ENCODE assay signal across 6 cellular contexts in genomic region chr6:31794294-31794865, GRCh38. TPM values are rescaled to one million over a fixed set of nuclear protein-coding genes. Genes with fewer than 3 reads are reported as not detected.
A peak's percentile ranks its signal among the peaks of the same experiment; 100 is the strongest.
DNase-seq lines count a peak whose midpoint lies in the region; ATAC-seq, FAIRE-seq and TF ChIP-seq lines count a peak whose summit lies in the region.

No MANE protein-coding gene starts in this region.

- peaks cover 55% of the 10 kb centered on the region for H3K79me2 ChIP-seq in K562 (ENCODE audit: control insufficient read depth, insufficient read depth, low read length)

- peak overlapping the region; percentile 93 to 99 for H3K9ac ChIP-seq in K562 (ENCODE audit: insufficient read depth in 1 of 2, low read depth in 2 of 2, low read length in 2 of 2)

- DNase-seq in activated naive CD4-positive, alpha-beta T cell treated with anti-CD3 and anti-CD28 coated beads for 36 hours = no peak
- DNase-seq in activated naive CD4-positive, alpha-beta T cell treated with anti-CD3 and anti-CD28 coated beads, Interleukin-2, amount 50 U/mL, for 16 hours = no peak
- peak in 3 of 4 experiments; percentile 19 to 64 (median 49) for DNase-seq in K562 (ENCODE audit: extremely low read depth in 1 of 4, low spot score in 3 of 4)
- DNase-seq in natural killer cell = no peak
- DNase-seq in left lobe of liver (ENCODE audit: low spot score) = no peak

- no peak; a peak in 1 of 4 replicates for TF ChIP-seq RAD21 in K562 (CRISPR knock-in tag; conservative IDR thresholded peaks at IDR 0.05 in 1 of 2, IDR thresholded peaks at IDR 0.05 in 1 of 2)

- peaks cover 71% of the 10 kb centered on the region for H3K36me3 ChIP-seq in K562 (ENCODE audit: control insufficient read depth, insufficient read depth, low read length)

- TF ChIP-seq CTCF in K562 (IDR thresholded peaks at IDR 0.05 in 2 of 3, conservative IDR thresholded peaks at IDR 0.05 in 1 of 3; ENCODE audit: insufficient read depth in 2 of 3, low read depth in 1 of 3, low read length in 3 of 3) (no peak), natural killer cell (IDR thresholded peaks at IDR 0.05) (no peak)

- 2% methylated on average over 7 of the region's 7 CpGs for WGBS in K562 (ENCODE audit: insufficient coverage, low coverage, missing lambda C conversion rate)

- TF ChIP-seq POLR2A in K562 (conservative IDR thresholded peaks at IDR 0.05) = no peak

- peak overlapping the region; percentile 97 for H3K27ac ChIP-seq in K562 (ENCODE audit: extremely low read depth, low read depth, low read length)

- no TSS peak for BruUV-seq in K562 (replicated peaks; lab: Mats Ljungman, UMichigan)

- in situ Hi-C loops in K562 (cut with MboI) = no loop called here

- no peaks in the 10 kb centered on the region for H3K27me3 Mint-ChIP-seq in activated naive CD4-positive, alpha-beta T cell treated with anti-CD3 and anti-CD28 coated beads for 36 hours (ENCODE audit: low read depth)
- H3K27me3 Mint-ChIP-seq in natural killer cell (ENCODE audit: low read depth in 2 of 2) = no peaks in the 10 kb centered on the region

- no peaks in the 10 kb centered on the region for H3K9me3 ChIP-seq in K562 (replicated peaks; ENCODE audit: control insufficient read depth, insufficient read depth, low read depth, low read length)

- H3K27me3 ChIP-seq in K562 (ENCODE audit: control insufficient read depth in 2 of 2, insufficient read depth in 2 of 2, low read length in 2 of 2) = no peaks in the 10 kb centered on the region

- peak overlapping the region; percentile 83 for H3K27ac Mint-ChIP-seq in activated naive CD4-positive, alpha-beta T cell treated with anti-CD3 and anti-CD28 coated beads for 36 hours
- peak overlapping the region; percentile 96 for H3K27ac Mint-ChIP-seq in natural killer cell

- POLR2A ChIA-PET in K562 (lab: Yijun Ruan, JAX) = interaction anchor here (0.6 to 4.3 kb wide), 11 partner anchors 9 to 336 kb away, joined by 3 to 58 read pairs (median 8); partner anchors contain the start of genes BAG6, HSPA1A, HSPA1B and HSPA1L

- peak overlapping the region; percentile 98 for H3K4me2 ChIP-seq in K562 (ENCODE audit: insufficient read depth, low read length)

- no peaks in the 10 kb centered on the region for H3K9me3 Mint-ChIP-seq in activated naive CD4-positive, alpha-beta T cell treated with anti-CD3 and anti-CD28 coated beads for 36 hours
- no peaks in the 10 kb centered on the region for H3K9me3 Mint-ChIP-seq in natural killer cell

- peak overlapping the region; percentile 61 for H3K4me3 ChIP-seq in K562

- peaks cover 17 to 44% of the 10 kb centered on the region in 2 experiments for H3K4me1 ChIP-seq in K562 (replicated peaks in 1 of 2; ENCODE audit: control insufficient read depth in 2 of 2, insufficient read depth in 2 of 2, low read length in 2 of 2)

- peak; percentile 79 for FAIRE-seq in K562 (lab: Jason Lieb, UNC)

- peaks cover 28% of the 10 kb centered on the region for H3K36me3 Mint-ChIP-seq in activated naive CD4-positive, alpha-beta T cell treated with anti-CD3 and anti-CD28 coated beads for 36 hours (ENCODE audit: low read depth)
- peaks cover 7% of the 10 kb centered on the region for H3K36me3 Mint-ChIP-seq in natural killer cell

- peak; percentile 14; the same call in 1 of the 2 replicates for TF ChIP-seq EP300 in K562 (IDR thresholded peaks at IDR 0.05; ENCODE audit: low read length)

- H3K4me1 Mint-ChIP-seq in activated naive CD4-positive, alpha-beta T cell treated with anti-CD3 and anti-CD28 coated beads for 36 hours (ENCODE audit: low read depth) = peaks cover 47% of the 10 kb centered on the region
- peaks cover 30 to 36% of the 10 kb centered on the region in 2 donors for H3K4me1 Mint-ChIP-seq in natural killer cell

- H3K9me1 ChIP-seq in K562 (ENCODE audit: control insufficient read depth, insufficient read depth, low read length) = no peaks in the 10 kb centered on the region

- peak; percentile 19 for ATAC-seq in K562
- no peak for ATAC-seq in natural killer cell
- ATAC-seq in left lobe of liver = no peak
- ATAC-seq in GM18498 (IDR thresholded peaks at IDR 0.05; ENCODE audit: unreplicated experiment) = no peak

- 0 out of 2 replicates have a peak, but pooled peaks cover 3% of the 10 kb centered on the region for H4K20me1 ChIP-seq in K562 (replicated peaks; ENCODE audit: control insufficient read depth, insufficient read depth, low read length)

- CTCF ChIA-PET in activated naive CD4-positive, alpha-beta T cell treated with anti-CD3 and anti-CD28 coated beads for 36 hours (lab: Charles Lee) = interaction anchor here (1.2 kb wide), 1 partner anchor 33 kb away, joined by 3 read pairs; the partner anchor contains the start of gene HSPA1B
- CTCF ChIA-PET in K562 (lab: Yijun Ruan, JAX; ENCODE audit: low intra/inter-chr PET ratio) = interaction anchor here (0.6 to 2.9 kb wide), 3 partner anchors 36 to 128 kb away, joined by 3 to 24 read pairs (median 3); no protein-coding TSS in a partner anchor

- H2AFZ ChIP-seq in K562 (ENCODE audit: low read depth, low read length) = peak overlapping the region; percentile 22

- peak overlapping the region; percentile 99 for H3K4me3 Mint-ChIP-seq in activated naive CD4-positive, alpha-beta T cell treated with anti-CD3 and anti-CD28 coated beads for 36 hours
- H3K4me3 Mint-ChIP-seq in natural killer cell = peak overlapping the region; percentile 22

- intact Hi-C loops in activated naive CD4-positive, alpha-beta T cell treated with anti-CD3 and anti-CD28 coated beads for 36 hours (cut with micrococcal nuclease) = loop anchor here (2.0 kb wide), 2 partner anchors 66 to 68 kb away; partner anchors contain the start of genes DDAH2 and NEU1
- intact Hi-C loops in K562 (cut with micrococcal nuclease) = loop anchor here (2.0 kb wide), 3 partner anchors 18 to 60 kb away; partner anchors contain the start of genes HSPA1A, HSPA1L and VWA7
- intact Hi-C loops in natural killer cell (cut with micrococcal nuclease) = no loop called here

RNA-seq across cellular contexts. Expression of gene VARS1, which starts 1.2 kb away (rescaled TPM):
- total RNA-seq in activated naive CD4-positive, alpha-beta T cell treated with anti-CD3 and anti-CD28 coated beads for 36 hours = 100 to 1,000 TPM; 157 to 161 TPM
- total RNA-seq in K562 (2011; cell fraction: chromatin; rRNA removed; ENCODE audit: low replicate concordance) = 246 and 727 TPM in 2 replicates
- total RNA-seq in K562 (2011; cell fraction: nucleolus; rRNA removed) = 447 and 517 TPM in 2 replicates
- total RNA-seq in K562 (2011; cell fraction: nucleoplasm; rRNA removed) = 263 and 281 TPM in 2 replicates
- 155 and 210 TPM in 2 replicates for total RNA-seq in K562 (2014; rRNA removed)
- total RNA-seq in K562 (2014; rRNA removed; fragmentation: Illumina TruSeq; extraction: Trizol) = 187 and 202 TPM in 2 replicates
- total RNA-seq in K562 (2015; rRNA removed; fragmentation: Illumina TruSeq; extraction: Trizol) = 128 and 130 TPM in 2 replicates
- total RNA-seq in K562 (2021) = 484 and 488 TPM in 2 replicates
- polyA plus RNA-seq in K562 (2011; rRNA removed) = 37.9 and 95.1 TPM in 2 replicates
- 43.0 and 64.6 TPM in 2 replicates for polyA plus RNA-seq in K562 (2011; cell fraction: cytosol; rRNA removed)
- 313 and 459 TPM in 2 replicates for polyA plus RNA-seq in K562 (2011; cell fraction: nucleus; rRNA removed)
- polyA plus RNA-seq in K562 (2012) = 232 and 255 TPM in 2 replicates
- 282 and 332 TPM in 2 replicates for polyA plus RNA-seq in K562 (2014; fragmentation: Illumina TruSeq; extraction: Trizol)
- polyA plus RNA-seq in K562 (2014; fragmentation: Nextera tagmentation; extraction: Ambion mirVana) = 10 to 100 TPM in 1 of 2 experiments, 1 to 10 TPM in 1; 2.9 to 10.4 TPM
- polyA plus RNA-seq in K562 (2014; rRNA removed) = 128 and 129 TPM in 2 replicates
- 80.3 and 127 TPM in 2 replicates for polyA minus RNA-seq in K562 (2011; rRNA and poly(A)+ RNA removed)
- 209 and 273 TPM in 2 replicates for polyA minus RNA-seq in K562 (2011; cell fraction: cytosol; rRNA and poly(A)+ RNA removed)
- 119 and 142 TPM in 2 replicates for polyA minus RNA-seq in K562 (2011; cell fraction: nucleus; rRNA and poly(A)+ RNA removed)
- total RNA-seq in natural killer cell = 10 to 100 TPM; 45.2 to 58.6 (median 49.2) TPM
- 52.6 TPM for total RNA-seq in left lobe of liver

RNA-seq across cellular contexts. Expression of gene LSM2, which starts 12.4 kb away (rescaled TPM):
- total RNA-seq in activated naive CD4-positive, alpha-beta T cell treated with anti-CD3 and anti-CD28 coated beads for 36 hours = 100 to 1,000 TPM; 172 to 174 TPM
- 30.0 and 54.3 TPM in 2 replicates for total RNA-seq in K562 (2011; cell fraction: chromatin; rRNA removed; ENCODE audit: low replicate concordance)
- total RNA-seq in K562 (2011; cell fraction: nucleolus; rRNA removed) = 63.9 and 68.4 TPM in 2 replicates
- 72.4 and 107 TPM in 2 replicates for total RNA-seq in K562 (2011; cell fraction: nucleoplasm; rRNA removed)
- total RNA-seq in K562 (2014; rRNA removed) (163 and 271 TPM in 2 replicates), K562 (2014; rRNA removed; fragmentation: Illumina TruSeq; extraction: Trizol) (244 and 250 TPM in 2 replicates), K562 (2015; rRNA removed; fragmentation: Illumina TruSeq; extraction: Trizol) (195 and 196 TPM in 2 replicates), K562 (2021) (223 and 232 TPM in 2 replicates), natural killer cell (10 to 100 TPM; 28.1 to 34.9 (median 29.2) TPM), left lobe of liver (9.8 TPM)
- polyA plus RNA-seq in K562 (2011; rRNA removed) (154 and 184 TPM in 2 replicates), K562 (2014; fragmentation: Illumina TruSeq; extraction: Trizol) (223 and 256 TPM in 2 replicates), K562 (2014; fragmentation: Nextera tagmentation; extraction: Ambion mirVana) (100 to 1,000 TPM; 405 to 407 TPM), K562 (2014; rRNA removed) (159 and 218 TPM in 2 replicates)
- polyA plus RNA-seq in K562 (2011; cell fraction: cytosol; rRNA removed) = 318 and 368 TPM in 2 replicates
- 114 and 133 TPM in 2 replicates for polyA plus RNA-seq in K562 (2011; cell fraction: nucleus; rRNA removed)
- 208 and 220 TPM in 2 replicates for polyA plus RNA-seq in K562 (2012)
- polyA minus RNA-seq in K562 (2011; rRNA and poly(A)+ RNA removed) = 135 and 188 TPM in 2 replicates
- polyA minus RNA-seq in K562 (2011; cell fraction: cytosol; rRNA and poly(A)+ RNA removed) = 127 and 129 TPM in 2 replicates
- polyA minus RNA-seq in K562 (2011; cell fraction: nucleus; rRNA and poly(A)+ RNA removed) = 13.7 and 23.7 TPM in 2 replicates

RNA-seq across cellular contexts. Expression of gene VWA7, which starts 17.3 kb away (rescaled TPM):
- total RNA-seq in activated naive CD4-positive, alpha-beta T cell treated with anti-CD3 and anti-CD28 coated beads for 36 hours = under 1 TPM; 0.69 to 0.89 TPM
- total RNA-seq in K562 (2011; cell fraction: chromatin; rRNA removed; ENCODE audit: low replicate concordance) = 12.4 and 19.7 TPM in 2 replicates
- total RNA-seq in K562 (2011; cell fraction: nucleolus; rRNA removed) = 11.3 and 16.5 TPM in 2 replicates
- 10.5 and 14.0 TPM in 2 replicates for total RNA-seq in K562 (2011; cell fraction: nucleoplasm; rRNA removed)
- total RNA-seq in K562 (2014; rRNA removed) (0.65 and 0.68 TPM in 2 replicates), K562 (2014; rRNA removed; fragmentation: Illumina TruSeq; extraction: Trizol) (0.70 and 0.95 TPM in 2 replicates), K562 (2015; rRNA removed; fragmentation: Illumina TruSeq; extraction: Trizol) (0.36 and 0.49 TPM in 2 replicates), K562 (2021) (1.8 and 2.9 TPM in 2 replicates), natural killer cell (1 to 10 TPM; 2.4 to 4.7 (median 3.2) TPM), left lobe of liver (2.3 TPM)
- polyA plus RNA-seq in K562 (2011; rRNA removed) (1.0 and 1.7 TPM in 2 replicates), K562 (2014; fragmentation: Illumina TruSeq; extraction: Trizol) (1.1 and 1.3 TPM in 2 replicates), K562 (2014; fragmentation: Nextera tagmentation; extraction: Ambion mirVana) (under 1 TPM; 0.18 to 0.32 TPM), K562 (2014; rRNA removed) (2.4 and 3.0 TPM in 2 replicates)
- 0.83 and 2.5 TPM in 2 replicates for polyA plus RNA-seq in K562 (2011; cell fraction: cytosol; rRNA removed)
- polyA plus RNA-seq in K562 (2011; cell fraction: nucleus; rRNA removed) = 6.5 and 17.2 TPM in 2 replicates
- 2.2 and 4.0 TPM in 2 replicates for polyA plus RNA-seq in K562 (2012)
- polyA minus RNA-seq in K562 (2011; rRNA and poly(A)+ RNA removed) = 0.33 and 1.4 TPM in 2 replicates
- 0.55 and 2.2 TPM in 2 replicates for polyA minus RNA-seq in K562 (2011; cell fraction: cytosol; rRNA and poly(A)+ RNA removed)
- 3.7 and 4.3 TPM in 2 replicates for polyA minus RNA-seq in K562 (2011; cell fraction: nucleus; rRNA and poly(A)+ RNA removed)

RNA-seq across cellular contexts. Expression of gene HSPA1L, which starts 20.7 kb away (rescaled TPM):
- under 1 TPM; 0.86 to 0.95 TPM for total RNA-seq in activated naive CD4-positive, alpha-beta T cell treated with anti-CD3 and anti-CD28 coated beads for 36 hours
- 0.97 and 1.8 TPM in 2 replicates for total RNA-seq in K562 (2011; cell fraction: chromatin; rRNA removed; ENCODE audit: low replicate concordance)
- 0.67 and 0.79 TPM in 2 replicates for total RNA-seq in K562 (2011; cell fraction: nucleolus; rRNA removed)
- 0.88 and 0.92 TPM in 2 replicates for total RNA-seq in K562 (2011; cell fraction: nucleoplasm; rRNA removed)
- 0.82 and 1.0 TPM in 2 replicates for total RNA-seq in K562 (2014; rRNA removed)
- total RNA-seq in K562 (2014; rRNA removed; fragmentation: Illumina TruSeq; extraction: Trizol) = 0.70 and 1.3 TPM in 2 replicates
- 1.1 and 1.3 TPM in 2 replicates for total RNA-seq in K562 (2015; rRNA removed; fragmentation: Illumina TruSeq; extraction: Trizol)
- total RNA-seq in K562 (2021) = 1.0 and 1.1 TPM in 2 replicates
- 2.0 and 2.2 TPM in 2 replicates for polyA plus RNA-seq in K562 (2011; rRNA removed)
- 1.5 and 2.2 TPM in 2 replicates for polyA plus RNA-seq in K562 (2011; cell fraction: cytosol; rRNA removed)
- polyA plus RNA-seq in K562 (2011; cell fraction: nucleus; rRNA removed) = 1.2 and 1.5 TPM in 2 replicates
- 2.3 and 3.1 TPM in 2 replicates for polyA plus RNA-seq in K562 (2012)
- 1.5 and 2.1 TPM in 2 replicates for polyA plus RNA-seq in K562 (2014; fragmentation: Illumina TruSeq; extraction: Trizol)
- polyA plus RNA-seq in K562 (2014; fragmentation: Nextera tagmentation; extraction: Ambion mirVana) = under 1 TPM; 0.14 to 0.34 TPM
- polyA plus RNA-seq in K562 (2014; rRNA removed) = 1.3 and 1.7 TPM in 2 replicates
- polyA minus RNA-seq in K562 (2011; rRNA and poly(A)+ RNA removed) = 2.5 and 3.0 TPM in 2 replicates
- polyA minus RNA-seq in K562 (2011; cell fraction: cytosol; rRNA and poly(A)+ RNA removed) = 1.2 and 1.4 TPM in 2 replicates
- 0.13 and 0.78 TPM in 2 replicates for polyA minus RNA-seq in K562 (2011; cell fraction: nucleus; rRNA and poly(A)+ RNA removed)
- 1 to 10 TPM; 2.0 to 4.5 (median 3.6) TPM for total RNA-seq in natural killer cell
- total RNA-seq in left lobe of liver = 0.60 TPM

RNA-seq across cellular contexts. Expression of gene HSPA1A, which starts 21.0 kb away (rescaled TPM):
- total RNA-seq in activated naive CD4-positive, alpha-beta T cell treated with anti-CD3 and anti-CD28 coated beads for 36 hours = 10 to 100 TPM; 19.8 to 23.1 TPM
- 90.0 and 172 TPM in 2 replicates for total RNA-seq in K562 (2011; cell fraction: chromatin; rRNA removed; ENCODE audit: low replicate concordance)
- total RNA-seq in K562 (2011; cell fraction: nucleolus; rRNA removed) = 284 and 343 TPM in 2 replicates
- total RNA-seq in K562 (2011; cell fraction: nucleoplasm; rRNA removed) = 203 and 274 TPM in 2 replicates
- total RNA-seq in K562 (2014; rRNA removed) (230 and 366 TPM in 2 replicates), K562 (2014; rRNA removed; fragmentation: Illumina TruSeq; extraction: Trizol) (37.8 and 69.6 TPM in 2 replicates), K562 (2015; rRNA removed; fragmentation: Illumina TruSeq; extraction: Trizol) (273 TPM in 2 replicates), K562 (2021) (265 and 360 TPM in 2 replicates), natural killer cell (10 to 100 TPM; 24.4 to 34.6 (median 34.5) TPM), left lobe of liver (89.1 TPM)
- polyA plus RNA-seq in K562 (2011; rRNA removed) (101 and 215 TPM in 2 replicates), K562 (2014; fragmentation: Illumina TruSeq; extraction: Trizol) (107 and 158 TPM in 2 replicates), K562 (2014; fragmentation: Nextera tagmentation; extraction: Ambion mirVana) (1 to 10 TPM; 2.2 to 4.1 TPM), K562 (2014; rRNA removed) (158 and 192 TPM in 2 replicates)
- 154 and 272 TPM in 2 replicates for polyA plus RNA-seq in K562 (2011; cell fraction: cytosol; rRNA removed)
- 168 and 272 TPM in 2 replicates for polyA plus RNA-seq in K562 (2011; cell fraction: nucleus; rRNA removed)
- polyA plus RNA-seq in K562 (2012) = 308 and 430 TPM in 2 replicates
- 86.6 and 87.6 TPM in 2 replicates for polyA minus RNA-seq in K562 (2011; rRNA and poly(A)+ RNA removed)
- polyA minus RNA-seq in K562 (2011; cell fraction: cytosol; rRNA and poly(A)+ RNA removed) = 195 and 284 TPM in 2 replicates
- 57.8 and 195 TPM in 2 replicates for polyA minus RNA-seq in K562 (2011; cell fraction: nucleus; rRNA and poly(A)+ RNA removed)

Comparison
In these comparisons a context has a peak if more than half of its experiments do, and no peak if none do; other contexts are left out.
1. DNase-seq: peak in K562 (3 of 4); none in activated naive CD4-positive, alpha-beta T cell treated with anti-CD3 and anti-CD28 coated beads for 36 hours (single experiment), activated naive CD4-positive, alpha-beta T cell treated with anti-CD3 and anti-CD28 coated beads, Interleukin-2, amount 50 U/mL, for 16 hours (single experiment), natural killer cell (single experiment) and left lobe of liver (single experiment).